ENCODE assay signal across 8 cellular contexts in genomic region chr2:27216416-27217137, GRCh38. TPM values are rescaled to one million over a fixed set of nuclear protein-coding genes. Genes with fewer than 3 reads are reported as not detected.
DNase-seq lines count a peak whose midpoint lies in the region; ATAC-seq, FAIRE-seq and TF ChIP-seq lines count a peak whose summit lies in the region.

No MANE protein-coding gene starts in this region.

- POLR2A ChIA-PET in GM12878 (lab: Charles Lee) = interaction anchor here (0.6 kb wide), 1 partner anchor 13 kb away, joined by 6 read pairs; no protein-coding TSS in a partner anchor

- peak overlapping the region; percentile 79 for H2AFZ ChIP-seq in GM12878 (ENCODE audit: control insufficient read depth, low read depth, low read length)

- no peak for FAIRE-seq in GM12878 (lab: Jason Lieb, UNC)

- H3K4me2 ChIP-seq in GM12878 (ENCODE audit: control insufficient read depth, insufficient read depth) = peak overlapping the region; percentile 97

- SMC1A ChIA-PET in GM12878 (lab: Charles Lee; ENCODE audit: uncharacterized antibody, unreplicated experiment) = no interaction called here

- H3K27me3 ChIP-seq in heart left ventricle (no peaks in the 10 kb centered on the region), GM12878 (replicated peaks in 1 of 2; ENCODE audit: control insufficient read depth in 2 of 2, insufficient read depth in 2 of 2, low read length in 1 of 2) (no peaks in the 10 kb centered on the region), vagina (no peaks in the 10 kb centered on the region)

- BruUV-seq in GM12878 (replicated peaks; lab: Mats Ljungman, UMichigan) = no TSS peak

- RAD21 ChIA-PET in GM12878 (lab: Charles Lee; ENCODE audit: unreplicated experiment) = no interaction called here

- peak overlapping the region in 11 of 12 donors; percentile 18 to 76 (median 53) for H3K27ac ChIP-seq in heart left ventricle
- H3K27ac ChIP-seq in GM12878 (ENCODE audit: control insufficient read depth, insufficient read depth) = peak overlapping the region; percentile 21; the same call in 1 of the 2 replicates
- peak overlapping the region; percentile 57 for H3K27ac ChIP-seq in vagina

- CTCF ChIA-PET in GM12878 (lab: Yijun Ruan, JAX) = no interaction called here

- no peak for TF ChIP-seq CTCF in heart left ventricle (IDR thresholded peaks at IDR 0.05)
- no peak for TF ChIP-seq CTCF in GM12878 (IDR thresholded peaks at IDR 0.05 in 2 of 3, conservative IDR thresholded peaks at IDR 0.05 in 1 of 3; ENCODE audit: control insufficient read depth in 2 of 3, extremely low read depth in 1 of 3, insufficient read depth in 1 of 3, low read depth in 3 of 3, low read length in 3 of 3)
- TF ChIP-seq CTCF in vagina (IDR thresholded peaks at IDR 0.05) = no peak

- TF ChIP-seq POLR2A in heart left ventricle (IDR thresholded peaks at IDR 0.05) (no peak), GM12878 (IDR thresholded peaks at IDR 0.05; ENCODE audit: low read depth, low read length) (no peak), vagina (IDR thresholded peaks at IDR 0.05) (no peak)

- H3K4me1 ChIP-seq in heart left ventricle = peaks cover 3 to 30% (median 23%) of the 10 kb centered on the region in 12 donors
- H3K4me1 ChIP-seq in GM12878 (ENCODE audit: control insufficient read depth, insufficient read depth, low read length) = peaks cover 3% of the 10 kb centered on the region; the same call in 1 of the 2 replicates
- peaks cover 24% of the 10 kb centered on the region for H3K4me1 ChIP-seq in vagina

- H3K36me3 ChIP-seq in heart left ventricle (peaks cover 0 to 46% (median 39%) of the 10 kb centered on the region in 9 donors), GM12878 (ENCODE audit: control insufficient read depth in 2 of 2, insufficient read depth in 2 of 2, low read length in 1 of 2) (peaks cover 0 to 5% of the 10 kb centered on the region in 2 experiments; a peak in 3 of 4 replicates), vagina (peaks cover 0 to 6% of the 10 kb centered on the region in 2 donors)

- ATAC-seq in heart left ventricle (no peak), Right ventricle myocardium superior (ENCODE audit: poor library complexity) (no peak), GM12878 (no peak), GM18498 (IDR thresholded peaks at IDR 0.05; ENCODE audit: unreplicated experiment) (no peak)

- intact Hi-C loops in heart left ventricle (cut with DNase I) (no loop called here), Right ventricle myocardium superior (cut with DNase I) (no loop called here), GM12878 (cut with micrococcal nuclease; ENCODE audit: unreplicated experiment) (loop anchor here (10.0 kb wide), 1 partner anchor 138 kb away; the partner anchor contains the start of gene GTF3C2), vagina (cut with DNase I) (no loop called here)

- H3K9me3 ChIP-seq in heart left ventricle = no peaks in the 10 kb centered on the region
- H3K9me3 ChIP-seq in GM12878 (replicated peaks; ENCODE audit: control insufficient read depth, insufficient read depth, low read length) = no peaks in the 10 kb centered on the region
- H3K9me3 ChIP-seq in vagina = no peaks in the 10 kb centered on the region

- TF ChIP-seq RAD21 in GM12878 (IDR thresholded peaks at IDR 0.05; ENCODE audit: insufficient read depth, low read depth, low read length) = no peak

- DNase-seq in heart left ventricle (peak in 1 of 5 donors; percentile 16), Right ventricle myocardium superior (no peak), GM12878 (ENCODE audit: low read depth, low spot score) (no peak), mesenteric fat pad (ENCODE audit: low spot score) (peak; percentile 43), vagina (ENCODE audit: extremely low spot score in 2 of 2) (no peak), CD1c-positive myeloid dendritic cell (ENCODE audit: extremely low spot score) (no peak), T-helper 9 cell (no peak)

- no peaks in the 10 kb centered on the region for H4K20me1 ChIP-seq in GM12878 (ENCODE audit: control insufficient read depth, insufficient read depth)

- H3K4me3 ChIP-seq in heart left ventricle (peak overlapping the region in 11 of 12 donors; percentile 33 to 74 (median 66)), GM12878 (no peak overlapping the region; the same call in 1 of the 2 replicates), vagina (peak overlapping the region; percentile 55 to 76)

- no peak for TF ChIP-seq EP300 in GM12878 (IDR thresholded peaks at IDR 0.05; ENCODE audit: borderline replicate concordance in 1 of 2, control insufficient read depth in 1 of 2, low read depth in 2 of 2, low read length in 2 of 2)

- in situ Hi-C loops in GM12878 (cut with MboI) = no loop called here

- H3K79me2 ChIP-seq in GM12878 (ENCODE audit: control insufficient read depth, insufficient read depth, low read length) = peaks cover 37% of the 10 kb centered on the region

- 87 to 91% (median 90%) methylated on average over 13 of the region's 13 CpGs for WGBS in heart left ventricle, 4 donors
- 69% methylated on average over 13 of the region's 13 CpGs for WGBS in GM12878 (ENCODE audit: insufficient coverage, insufficient replicate concordance, low lambda C conversion rate, missing lambda C conversion rate)

- H3K9ac ChIP-seq in GM12878 (ENCODE audit: control insufficient read depth, insufficient read depth, low read length) = peak overlapping the region; percentile 93; the same call in 1 of the 2 replicates

RNA-seq across cellular contexts. Expression of gene CAD, which starts 0.6 kb away (rescaled TPM):
- total RNA-seq in heart left ventricle = 10 to 100 TPM in 2 of 9 donors, 1 to 10 TPM in 7; 5.0 to 14.2 (median 6.7) TPM
- polyA plus RNA-seq in heart left ventricle = 1 to 10 TPM; 3.2 to 9.3 TPM
- total RNA-seq in Right ventricle myocardium superior = 8.6 TPM
- total RNA-seq in GM12878 (2013; cell fraction: nucleolus; rRNA removed) = 102 and 104 TPM in 2 replicates
- 48.3 and 66.1 TPM in 2 replicates for total RNA-seq in GM12878 (2014; rRNA removed)
- total RNA-seq in GM12878 (2014; rRNA removed; fragmentation: Illumina TruSeq; extraction: Trizol) = 22.8 and 23.8 TPM in 2 replicates
- total RNA-seq in GM12878 (2021) = 101 and 119 TPM in 2 replicates
- polyA plus RNA-seq in GM12878 (2011; ENCODE audit: low read depth) = 22.0 TPM
- polyA plus RNA-seq in GM12878 (2011; rRNA removed) = 12.0 and 24.9 TPM in 2 replicates
- polyA plus RNA-seq in GM12878 (2011; cell fraction: cytosol; rRNA removed) = 31.8 and 34.4 TPM in 2 replicates
- 212 and 266 TPM in 2 replicates for polyA plus RNA-seq in GM12878 (2011; cell fraction: nucleus; rRNA removed)
- 34.2 and 37.0 TPM in 2 replicates for polyA plus RNA-seq in GM12878 (2012)
- 18.5 and 43.5 TPM in 2 replicates for polyA plus RNA-seq in GM12878 (2014; fragmentation: Illumina TruSeq; extraction: Trizol)
- polyA plus RNA-seq in GM12878 (2014; fragmentation: Nextera tagmentation; extraction: Ambion mirVana) = 10 to 100 TPM in 1 of 2 experiments, 1 to 10 TPM in 1; 7.6 to 12.1 TPM
- 57.9 and 73.2 TPM in 2 replicates for polyA plus RNA-seq in GM12878 (2014; rRNA removed)
- 10 to 100 TPM; 68.2 to 75.5 TPM for polyA plus RNA-seq in GM12878 (2016; fragmentation: Nextera tagmentation; extraction: Ambion mirVana)
- 79.9 and 113 TPM in 2 replicates for polyA minus RNA-seq in GM12878 (2011; rRNA and poly(A)+ RNA removed)
- 50.4 and 85.0 TPM in 2 replicates for polyA minus RNA-seq in GM12878 (2011; cell fraction: cytosol; rRNA and poly(A)+ RNA removed)
- 90.4 and 154 TPM in 2 replicates for polyA minus RNA-seq in GM12878 (2011; cell fraction: nucleus; rRNA and poly(A)+ RNA removed)
- 26.0 TPM for total RNA-seq in mesenteric fat pad
- total RNA-seq in vagina = 25.0 TPM

RNA-seq across cellular contexts. Expression of gene SLC5A6, which starts 4.5 kb away (rescaled TPM):
- total RNA-seq in heart left ventricle (10 to 100 TPM in 5 of 9 donors, 1 to 10 TPM in 4; 6.3 to 16.7 (median 10.3) TPM), Right ventricle myocardium superior (12.3 TPM), GM12878 (2014; rRNA removed) (52.3 and 53.9 TPM in 2 replicates), GM12878 (2014; rRNA removed; fragmentation: Illumina TruSeq; extraction: Trizol) (27.8 and 29.4 TPM in 2 replicates), GM12878 (2021) (52.8 and 58.5 TPM in 2 replicates), mesenteric fat pad (79.3 TPM), vagina (37.3 TPM)
- polyA plus RNA-seq in heart left ventricle (10 to 100 TPM in 1 of 2 donors, 1 to 10 TPM in 1; 6.7 to 37.7 TPM), GM12878 (2011; rRNA removed) (50.6 and 101 TPM in 2 replicates), GM12878 (2014; fragmentation: Illumina TruSeq; extraction: Trizol) (35.7 and 42.6 TPM in 2 replicates), GM12878 (2014; fragmentation: Nextera tagmentation; extraction: Ambion mirVana) (10 to 100 TPM; 13.1 to 13.5 TPM), GM12878 (2014; rRNA removed) (54.3 and 56.8 TPM in 2 replicates), GM12878 (2016; fragmentation: Nextera tagmentation; extraction: Ambion mirVana) (10 to 100 TPM; 60.4 to 67.5 TPM)
- total RNA-seq in GM12878 (2013; cell fraction: nucleolus; rRNA removed) = 240 and 258 TPM in 2 replicates
- 20.7 TPM for polyA plus RNA-seq in GM12878 (2011; ENCODE audit: low read depth)
- 116 and 123 TPM in 2 replicates for polyA plus RNA-seq in GM12878 (2011; cell fraction: cytosol; rRNA removed)
- 527 and 554 TPM in 2 replicates for polyA plus RNA-seq in GM12878 (2011; cell fraction: nucleus; rRNA removed)
- 30.5 and 33.7 TPM in 2 replicates for polyA plus RNA-seq in GM12878 (2012)
- 95.3 and 102 TPM in 2 replicates for polyA minus RNA-seq in GM12878 (2011; rRNA and poly(A)+ RNA removed)
- polyA minus RNA-seq in GM12878 (2011; cell fraction: cytosol; rRNA and poly(A)+ RNA removed) = 24.2 and 31.5 TPM in 2 replicates
- polyA minus RNA-seq in GM12878 (2011; cell fraction: nucleus; rRNA and poly(A)+ RNA removed) = 86.3 and 152 TPM in 2 replicates

RNA-seq across cellular contexts. Expression of gene ATRAID, which starts 4.7 kb away (rescaled TPM):
- 100 to 1,000 TPM in 8 of 9 donors, 10 to 100 TPM in 1; 96.9 to 210 (median 144) TPM for total RNA-seq in heart left ventricle
- 100 to 1,000 TPM; 126 to 195 TPM for polyA plus RNA-seq in heart left ventricle
- total RNA-seq in Right ventricle myocardium superior = 109 TPM
- 75.0 and 89.6 TPM in 2 replicates for total RNA-seq in GM12878 (2013; cell fraction: nucleolus; rRNA removed)
- total RNA-seq in GM12878 (2014; rRNA removed) = 97.5 and 113 TPM in 2 replicates
- total RNA-seq in GM12878 (2014; rRNA removed; fragmentation: Illumina TruSeq; extraction: Trizol) = 79.5 and 80.7 TPM in 2 replicates
- 65.6 and 68.9 TPM in 2 replicates for total RNA-seq in GM12878 (2021)
- 62.0 TPM for polyA plus RNA-seq in GM12878 (2011; ENCODE audit: low read depth)
- 129 and 143 TPM in 2 replicates for polyA plus RNA-seq in GM12878 (2011; rRNA removed)
- polyA plus RNA-seq in GM12878 (2011; cell fraction: cytosol; rRNA removed) = 160 and 167 TPM in 2 replicates
- 75.6 and 107 TPM in 2 replicates for polyA plus RNA-seq in GM12878 (2011; cell fraction: nucleus; rRNA removed)
- 72.0 and 78.0 TPM in 2 replicates for polyA plus RNA-seq in GM12878 (2012)
- 103 and 107 TPM in 2 replicates for polyA plus RNA-seq in GM12878 (2014; fragmentation: Illumina TruSeq; extraction: Trizol)
- polyA plus RNA-seq in GM12878 (2014; fragmentation: Nextera tagmentation; extraction: Ambion mirVana) = 100 to 1,000 TPM; 137 to 142 TPM
- polyA plus RNA-seq in GM12878 (2014; rRNA removed) = 88.5 and 102 TPM in 2 replicates
- polyA plus RNA-seq in GM12878 (2016; fragmentation: Nextera tagmentation; extraction: Ambion mirVana) = 100 to 1,000 TPM; 163 to 180 TPM
- polyA minus RNA-seq in GM12878 (2011; rRNA and poly(A)+ RNA removed) = 64.1 and 75.9 TPM in 2 replicates
- polyA minus RNA-seq in GM12878 (2011; cell fraction: cytosol; rRNA and poly(A)+ RNA removed) = 29.9 and 33.6 TPM in 2 replicates
- polyA minus RNA-seq in GM12878 (2011; cell fraction: nucleus; rRNA and poly(A)+ RNA removed) = 39.4 and 52.1 TPM in 2 replicates
- total RNA-seq in mesenteric fat pad = 88.3 TPM
- total RNA-seq in vagina = 150 TPM

RNA-seq across cellular contexts. Expression of gene SLC30A3, which starts 46.3 kb away (rescaled TPM):
- total RNA-seq in heart left ventricle = 10 to 100 TPM in 2 of 9 donors, 1 to 10 TPM in 7; 5.0 to 18.1 (median 9.0) TPM
- polyA plus RNA-seq in heart left ventricle = 1 to 10 TPM; 5.6 to 9.2 TPM
- total RNA-seq in Right ventricle myocardium superior = 10.4 TPM
- total RNA-seq in GM12878 (2013; cell fraction: nucleolus; rRNA removed) = 1.3 TPM in 1 of 2 replicates, not detected in the other
- not detected in 2 replicates for total RNA-seq in GM12878 (2014; rRNA removed)
- total RNA-seq in GM12878 (2014; rRNA removed; fragmentation: Illumina TruSeq; extraction: Trizol) = not detected in 2 replicates
- total RNA-seq in GM12878 (2021) = not detected in 2 replicates
- 0.24 TPM for polyA plus RNA-seq in GM12878 (2011; ENCODE audit: low read depth)
- 0.12 and 0.23 TPM in 2 replicates for polyA plus RNA-seq in GM12878 (2011; rRNA removed)
- 0.39 and 0.47 TPM in 2 replicates for polyA plus RNA-seq in GM12878 (2011; cell fraction: cytosol; rRNA removed)
- 1.3 and 1.8 TPM in 2 replicates for polyA plus RNA-seq in GM12878 (2011; cell fraction: nucleus; rRNA removed)
- polyA plus RNA-seq in GM12878 (2012) = 0.18 and 0.20 TPM in 2 replicates
- not detected in 2 replicates for polyA plus RNA-seq in GM12878 (2014; fragmentation: Illumina TruSeq; extraction: Trizol)
- polyA plus RNA-seq in GM12878 (2014; fragmentation: Nextera tagmentation; extraction: Ambion mirVana) = not detected
- polyA plus RNA-seq in GM12878 (2014; rRNA removed) = 0.06 TPM in 1 of 2 replicates, not detected in the other
- not detected for polyA plus RNA-seq in GM12878 (2016; fragmentation: Nextera tagmentation; extraction: Ambion mirVana)
- polyA minus RNA-seq in GM12878 (2011; rRNA and poly(A)+ RNA removed) = 0.07 and 0.15 TPM in 2 replicates
- 0.62 TPM in 1 of 2 replicates, not detected in the other for polyA minus RNA-seq in GM12878 (2011; cell fraction: cytosol; rRNA and poly(A)+ RNA removed)
- polyA minus RNA-seq in GM12878 (2011; cell fraction: nucleus; rRNA and poly(A)+ RNA removed) = 0.12 and 0.19 TPM in 2 replicates
- total RNA-seq in mesenteric fat pad = not detected
- total RNA-seq in vagina = 1.2 TPM

RNA-seq across cellular contexts. Expression of gene DNAJC5G, which starts 58.7 kb away (rescaled TPM):
- total RNA-seq in heart left ventricle = 1 to 10 TPM in 5 of 9 donors, under 1 TPM in 4; 0.36 to 3.3 (median 1.2) TPM
- 1 to 10 TPM in 1 of 2 donors, under 1 TPM in 1; 0.11 to 1.8 TPM for polyA plus RNA-seq in heart left ventricle
- 2.3 TPM for total RNA-seq in Right ventricle myocardium superior
- total RNA-seq in GM12878 (2013; cell fraction: nucleolus; rRNA removed) = not detected in 2 replicates
- total RNA-seq in GM12878 (2014; rRNA removed) = not detected in 2 replicates
- not detected in 2 replicates for total RNA-seq in GM12878 (2014; rRNA removed; fragmentation: Illumina TruSeq; extraction: Trizol)
- not detected in 2 replicates for total RNA-seq in GM12878 (2021)
- not detected for polyA plus RNA-seq in GM12878 (2011; ENCODE audit: low read depth)
- not detected in 2 replicates for polyA plus RNA-seq in GM12878 (2011; rRNA removed)
- polyA plus RNA-seq in GM12878 (2011; cell fraction: cytosol; rRNA removed) = not detected in 2 replicates
- 0.07 TPM in 1 of 2 replicates, not detected in the other for polyA plus RNA-seq in GM12878 (2011; cell fraction: nucleus; rRNA removed)
- 0.23 TPM in 1 of 2 replicates, not detected in the other for polyA plus RNA-seq in GM12878 (2012)
- not detected in 2 replicates for polyA plus RNA-seq in GM12878 (2014; fragmentation: Illumina TruSeq; extraction: Trizol)
- not detected for polyA plus RNA-seq in GM12878 (2014; fragmentation: Nextera tagmentation; extraction: Ambion mirVana)
- not detected in 2 replicates for polyA plus RNA-seq in GM12878 (2014; rRNA removed)
- not detected for polyA plus RNA-seq in GM12878 (2016; fragmentation: Nextera tagmentation; extraction: Ambion mirVana)
- not detected in 2 replicates for polyA minus RNA-seq in GM12878 (2011; rRNA and poly(A)+ RNA removed)
- polyA minus RNA-seq in GM12878 (2011; cell fraction: cytosol; rRNA and poly(A)+ RNA removed) = not detected in 2 replicates
- not detected in 2 replicates for polyA minus RNA-seq in GM12878 (2011; cell fraction: nucleus; rRNA and poly(A)+ RNA removed)
- total RNA-seq in mesenteric fat pad = not detected
- total RNA-seq in vagina = 1.5 TPM
